In genomic region chr7:23467281-23467680, GRCh38 we compare ENCODE assay signal across 10 cellular contexts. TPM values are rescaled to one million over a fixed set of nuclear protein-coding genes. Genes with fewer than 3 reads are reported as not detected.
A peak's percentile ranks its signal among the peaks of the same experiment; 100 is the strongest.
DNase-seq lines count a peak whose midpoint lies in the region; ATAC-seq, FAIRE-seq and TF ChIP-seq lines count a peak whose summit lies in the region.
"Had no signal": no experiment of that assay in that cellular context is flagged by ENCODE, and none has a peak within 500 bp of the region (broad histone marks: within the 10 kb centered on the region; RNA-seq: fewer than 3 reads in every experiment).

No MANE protein-coding gene starts in this region.

- peak overlapping the region; percentile 57 for H2BK120ac ChIP-seq in trophoblast cell (ENCODE audit: insufficient read depth, low read length, poor library complexity)

- peak overlapping the region; percentile 90 for H3K27ac ChIP-seq in OCI-LY7 (ENCODE audit: low read depth, low read length, poor library complexity, severe bottlenecking)
- peak overlapping the region; percentile 92 for H3K27ac ChIP-seq in trophoblast cell (ENCODE audit: low read depth, low read length)
- H3K27ac ChIP-seq: C4-2B, gastrocnemius medialis had no signal

- POLR2A ChIA-PET in OCI-LY7 (lab: Charles Lee): interaction anchor here (0.6 to 2.6 kb wide), 10 partner anchors 10 to 168 kb away, joined by 3 to 11 read pairs (median 5); partner anchors contain the start of gene MALSU1

- peak overlapping the region; percentile 85 for H3K4me3 ChIP-seq in OCI-LY7 (ENCODE audit: low read depth, low read length, poor library complexity, severe bottlenecking)
- H3K4me3 ChIP-seq in trophoblast cell (ENCODE audit: low read depth, low read length): no peak overlapping the region
- H3K4me3 ChIP-seq: gastrocnemius medialis had no signal

- H3K9me3 ChIP-seq in OCI-LY7 (ENCODE audit: low read length): no peaks in the 10 kb centered on the region
- no peaks in the 10 kb centered on the region for H3K9me3 ChIP-seq in trophoblast cell (ENCODE audit: insufficient read depth, low read depth, low read length)
- H3K9me3 ChIP-seq: gastrocnemius medialis had no signal

- no CpG with 5 or more reads among the region's 7 CpGs for WGBS in trophoblast cell (ENCODE audit: extremely low coverage, insufficient coverage, insufficient read length)

- no peak overlapping the region for H4K12ac ChIP-seq in trophoblast cell (ENCODE audit: low read depth, low read length)

- H3K14ac ChIP-seq in trophoblast cell (ENCODE audit: low read length): peak overlapping the region; percentile 61

- no TSS peak for BruUV-seq in OCI-LY7 (replicated peaks; lab: Mats Ljungman, UMichigan)

- peak overlapping the region; percentile 82 for H3K4me3 Mint-ChIP-seq in T-helper 2 cell treated with Interferon-gamma antibody and Interleukin-4, amounts not matched to agents 5 μg/mL and 100 μg/mL, for 36 hours
- H3K4me3 Mint-ChIP-seq in endothelial cell (ENCODE audit: unreplicated experiment): peak overlapping the region; percentile 100

- FAIRE-seq in H54 (lab: Jason Lieb, UNC): no peak

- H3K79me1 ChIP-seq in trophoblast cell (ENCODE audit: low read length): peaks cover 45% of the 10 kb centered on the region

- H3K79me2 ChIP-seq in OCI-LY7 (ENCODE audit: insufficient read depth, low read depth, low read length) (peaks cover 74% of the 10 kb centered on the region), trophoblast cell (ENCODE audit: control insufficient read depth, insufficient read depth, low read length, poor library complexity) (peaks cover 31% of the 10 kb centered on the region)

- no peaks in the 10 kb centered on the region for H3K9me2 ChIP-seq in OCI-LY7 (ENCODE audit: insufficient read depth, low read length)

- no peak for TF ChIP-seq POLR2A in H54 (IDR thresholded peaks at IDR 0.05; ENCODE audit: low read depth, low read length)

- H2AFZ ChIP-seq in OCI-LY7 (ENCODE audit: low read length) (no peak overlapping the region), trophoblast cell (ENCODE audit: insufficient read depth, low read length, poor library complexity) (no peak overlapping the region)

- peaks cover 32% of the 10 kb centered on the region for H3K27me3 Mint-ChIP-seq in T-helper 2 cell treated with Interferon-gamma antibody and Interleukin-4, amounts not matched to agents 5 μg/mL and 100 μg/mL, for 36 hours (ENCODE audit: low read depth)
- peaks cover 21% of the 10 kb centered on the region for H3K27me3 Mint-ChIP-seq in endothelial cell (ENCODE audit: unreplicated experiment)

- H3K18ac ChIP-seq in trophoblast cell (ENCODE audit: low read length): no peak overlapping the region

- H2BK5ac ChIP-seq in trophoblast cell (ENCODE audit: low read depth, low read length, poor library complexity): peak overlapping the region; percentile 43

- DNase-seq in T-helper 2 cell treated with Interferon-gamma antibody and Interleukin-4, amounts not matched to agents 5 μg/mL and 100 μg/mL, for 36 hours (ENCODE audit: low spot score): no peak
- no peak for DNase-seq in T-helper 2 cell
- DNase-seq in OCI-LY7 (ENCODE audit: low spot score): no peak
- DNase-seq in endothelial cell (ENCODE audit: low spot score): no peak
- no peak for DNase-seq in trophoblast cell
- DNase-seq in stimulated activated CD4-positive, alpha-beta T cell treated with anti-CD3 and anti-CD28 coated beads, Interleukin-2, amount 100 ng/mL, for 48 hours: no peak
- no peak for DNase-seq in H54 (ENCODE audit: insufficient read length, low spot score)
- DNase-seq: gastrocnemius medialis had no signal

- peaks cover 20% of the 10 kb centered on the region for H4K20me1 ChIP-seq in OCI-LY7 (ENCODE audit: insufficient read depth, low read length)

- CTCF ChIA-PET in OCI-LY7 (lab: Charles Lee; ENCODE audit: unreplicated experiment): no interaction called here

- H2AK5ac ChIP-seq in trophoblast cell (ENCODE audit: low read length): no peak overlapping the region

- H3K4me2 ChIP-seq in OCI-LY7 (ENCODE audit: low read length) (peak overlapping the region; percentile 100), trophoblast cell (ENCODE audit: low read length) (peak overlapping the region; percentile 98)

- peaks cover 4% of the 10 kb centered on the region; the same call in 1 of the 2 replicates for H3K36me3 ChIP-seq in OCI-LY7 (ENCODE audit: insufficient read depth, low read length)
- no peaks in the 10 kb centered on the region for H3K36me3 ChIP-seq in trophoblast cell (ENCODE audit: control insufficient read depth in 1 of 2, insufficient read depth in 2 of 2, low read length in 2 of 2)
- H3K36me3 ChIP-seq: gastrocnemius medialis had no signal

- peak overlapping the region; percentile 60 for H3K27ac Mint-ChIP-seq in T-helper 2 cell treated with Interferon-gamma antibody and Interleukin-4, amounts not matched to agents 5 μg/mL and 100 μg/mL, for 36 hours
- peak overlapping the region; percentile 92 for H3K27ac Mint-ChIP-seq in endothelial cell (ENCODE audit: unreplicated experiment)

- H3K4ac ChIP-seq in trophoblast cell (ENCODE audit: low read depth, low read length): peak overlapping the region; percentile 71

- peaks cover 13% of the 10 kb centered on the region for H3K36me3 Mint-ChIP-seq in T-helper 2 cell treated with Interferon-gamma antibody and Interleukin-4, amounts not matched to agents 5 μg/mL and 100 μg/mL, for 36 hours (ENCODE audit: low read depth)
- peaks cover 11% of the 10 kb centered on the region for H3K36me3 Mint-ChIP-seq in endothelial cell (ENCODE audit: low read depth, unreplicated experiment)

- peaks cover 46% of the 10 kb centered on the region for H3K4me1 Mint-ChIP-seq in T-helper 2 cell treated with Interferon-gamma antibody and Interleukin-4, amounts not matched to agents 5 μg/mL and 100 μg/mL, for 36 hours (ENCODE audit: low read depth)
- peaks cover 37% of the 10 kb centered on the region for H3K4me1 Mint-ChIP-seq in endothelial cell (ENCODE audit: unreplicated experiment)

- peak overlapping the region; percentile 90 for H3K9ac ChIP-seq in trophoblast cell (ENCODE audit: low read length)

- H3K23ac ChIP-seq in trophoblast cell (ENCODE audit: low read length): no peak overlapping the region

- H3K4me1 ChIP-seq in OCI-LY7 (ENCODE audit: insufficient read depth, low read length, poor library complexity, severe bottlenecking) (peaks cover 48% of the 10 kb centered on the region), trophoblast cell (ENCODE audit: control insufficient read depth in 1 of 2, insufficient read depth in 2 of 2, low read length in 2 of 2) (peaks cover 7 to 10% of the 10 kb centered on the region in 2 experiments)

- no peak overlapping the region for H2BK12ac ChIP-seq in trophoblast cell (ENCODE audit: low read length)

- no peak for TF ChIP-seq CTCF in OCI-LY7 (conservative IDR thresholded peaks at IDR 0.05; ENCODE audit: low read length)
- no peak for TF ChIP-seq CTCF in endothelial cell (IDR thresholded peaks at IDR 0.05; ENCODE audit: unreplicated experiment)

- no peak overlapping the region for H4K91ac ChIP-seq in trophoblast cell (ENCODE audit: low read depth, low read length)

- no peaks in the 10 kb centered on the region for H3K27me3 ChIP-seq in trophoblast cell (ENCODE audit: insufficient read depth, low read length)

- intact Hi-C loops in OCI-LY7 (cut with micrococcal nuclease; ENCODE audit: unreplicated experiment): loop anchor here (1.0 kb wide), 1 partner anchor 37 kb away; no protein-coding TSS in a partner anchor

- no peak for ATAC-seq in GM21447 (IDR thresholded peaks at IDR 0.05; ENCODE audit: unreplicated experiment)
- ATAC-seq: gastrocnemius medialis had no signal

- H4K8ac ChIP-seq in trophoblast cell (ENCODE audit: low read depth, low read length): peak overlapping the region; percentile 67

- H3K9me3 Mint-ChIP-seq in T-helper 2 cell treated with Interferon-gamma antibody and Interleukin-4, amounts not matched to agents 5 μg/mL and 100 μg/mL, for 36 hours: no peaks in the 10 kb centered on the region
- H3K9me3 Mint-ChIP-seq in endothelial cell (ENCODE audit: unreplicated experiment): no peaks in the 10 kb centered on the region

RNA-seq across cellular contexts. Expression of gene IGF2BP3, which starts 3.0 kb away (rescaled TPM):
- total RNA-seq in OCI-LY7 (2014; rRNA removed; shearing (Covaris generic)): 41.1 and 48.7 TPM in 2 replicates
- 94.3 and 108 TPM in 2 replicates for total RNA-seq in OCI-LY7 (2022)
- total RNA-seq in endothelial cell (ENCODE audit: unreplicated experiment): 92.8 TPM
- 82.5 and 84.8 TPM in 2 replicates for polyA plus RNA-seq in trophoblast cell (2013)
